In the genomic region with DNA sequence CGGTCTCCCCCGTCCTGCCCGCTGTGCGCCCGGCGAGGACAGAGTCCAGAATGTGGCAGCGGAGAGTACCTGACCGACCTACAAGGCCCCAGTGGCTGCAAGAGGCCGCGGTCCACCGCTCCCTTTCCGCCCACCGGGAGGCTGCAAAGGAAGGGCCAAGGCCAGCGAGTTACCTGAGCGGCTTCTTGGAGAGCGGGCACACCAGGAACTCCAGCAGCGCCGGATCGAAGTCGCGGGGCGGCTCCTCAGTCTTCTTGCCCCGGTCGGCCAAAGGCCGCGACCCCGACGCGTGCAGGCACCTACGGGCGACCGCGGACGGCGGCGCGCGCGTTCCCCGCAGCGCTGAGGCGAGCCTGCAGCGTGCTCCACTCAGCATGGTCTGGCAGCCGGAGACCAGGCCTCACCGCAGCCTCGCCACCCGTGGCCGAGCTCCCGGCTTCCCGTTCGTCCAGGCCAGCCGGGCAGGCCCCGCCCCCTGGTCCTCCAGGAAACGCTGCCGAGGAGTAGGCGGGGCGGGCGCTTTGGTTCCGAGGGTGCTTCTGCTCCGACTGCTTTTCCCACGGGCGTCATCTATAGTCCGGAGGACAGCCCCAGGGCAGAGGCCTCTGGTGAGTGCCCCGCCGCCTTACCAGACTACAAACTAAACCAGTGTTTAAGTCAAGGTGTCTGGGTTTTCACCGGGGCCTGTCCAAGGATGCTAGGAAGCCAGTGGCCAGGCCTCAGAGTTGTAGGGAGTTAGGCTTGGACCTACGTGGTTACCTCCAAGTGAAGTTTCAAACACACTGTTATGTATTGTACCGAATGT, we compare ENCODE assay signal across 1 cellular context.
TF ChIP-seq lines count a peak whose summit lies in the region.

A gene with protein sequence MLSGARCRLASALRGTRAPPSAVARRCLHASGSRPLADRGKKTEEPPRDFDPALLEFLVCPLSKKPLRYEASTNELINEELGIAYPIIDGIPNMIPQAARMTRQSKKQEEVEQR (minus strand): TSS at position 452 of the 805 bp plus-strand sequence. CDS start 76 bp downstream, at position 376.

TF ChIP-seq in K562, 482 proteins besides CTCF, POLR2A, EP300 and RAD21 (continued from another document and continues in another):
- TF ChIP-seq, protein P1, sequence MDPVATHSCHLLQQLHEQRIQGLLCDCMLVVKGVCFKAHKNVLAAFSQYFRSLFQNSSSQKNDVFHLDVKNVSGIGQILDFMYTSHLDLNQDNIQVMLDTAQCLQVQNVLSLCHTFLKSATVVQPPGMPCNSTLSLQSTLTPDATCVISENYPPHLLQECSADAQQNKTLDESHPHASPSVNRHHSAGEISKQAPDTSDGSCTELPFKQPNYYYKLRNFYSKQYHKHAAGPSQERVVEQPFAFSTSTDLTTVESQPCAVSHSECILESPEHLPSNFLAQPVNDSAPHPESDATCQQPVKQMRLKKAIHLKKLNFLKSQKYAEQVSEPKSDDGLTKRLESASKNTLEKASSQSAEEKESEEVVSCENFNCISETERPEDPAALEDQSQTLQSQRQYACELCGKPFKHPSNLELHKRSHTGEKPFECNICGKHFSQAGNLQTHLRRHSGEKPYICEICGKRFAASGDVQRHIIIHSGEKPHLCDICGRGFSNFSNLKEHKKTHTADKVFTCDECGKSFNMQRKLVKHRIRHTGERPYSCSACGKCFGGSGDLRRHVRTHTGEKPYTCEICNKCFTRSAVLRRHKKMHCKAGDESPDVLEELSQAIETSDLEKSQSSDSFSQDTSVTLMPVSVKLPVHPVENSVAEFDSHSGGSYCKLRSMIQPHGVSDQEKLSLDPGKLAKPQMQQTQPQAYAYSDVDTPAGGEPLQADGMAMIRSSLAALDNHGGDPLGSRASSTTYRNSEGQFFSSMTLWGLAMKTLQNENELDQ (CRISPR knock-in tag; IDR thresholded peaks at IDR 0.05; ENCODE audit: borderline replicate concordance): no peak
- no peak for TF ChIP-seq ZNF282 (CRISPR knock-in tag; IDR thresholded peaks at IDR 0.05)
- TF ChIP-seq GATAD2B (IDR thresholded peaks at IDR 0.05; ENCODE audit: borderline replicate concordance): no peak
- TF ChIP-seq, protein P2, sequence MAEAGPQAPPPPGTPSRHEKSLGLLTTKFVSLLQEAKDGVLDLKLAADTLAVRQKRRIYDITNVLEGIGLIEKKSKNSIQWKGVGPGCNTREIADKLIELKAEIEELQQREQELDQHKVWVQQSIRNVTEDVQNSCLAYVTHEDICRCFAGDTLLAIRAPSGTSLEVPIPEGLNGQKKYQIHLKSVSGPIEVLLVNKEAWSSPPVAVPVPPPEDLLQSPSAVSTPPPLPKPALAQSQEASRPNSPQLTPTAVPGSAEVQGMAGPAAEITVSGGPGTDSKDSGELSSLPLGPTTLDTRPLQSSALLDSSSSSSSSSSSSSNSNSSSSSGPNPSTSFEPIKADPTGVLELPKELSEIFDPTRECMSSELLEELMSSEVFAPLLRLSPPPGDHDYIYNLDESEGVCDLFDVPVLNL (CRISPR knock-in tag; IDR thresholded peaks at IDR 0.05; ENCODE audit: low read depth): 0 out of 2 replicates have a peak, but pooled peaks have one; percentile 56
- TF ChIP-seq KLF6 (CRISPR knock-in tag; IDR thresholded peaks at IDR 0.05; ENCODE audit: borderline replicate concordance): no peak; the same call in 1 of the 2 replicates
- TF ChIP-seq HDGF (IDR thresholded peaks at IDR 0.05): no peak
- TF ChIP-seq TCFL5 (CRISPR knock-in tag; conservative IDR thresholded peaks at IDR 0.05): no peak
- no peak for TF ChIP-seq ZNF668 (CRISPR knock-in tag; IDR thresholded peaks at IDR 0.05)
- TF ChIP-seq SRSF7 (optimal IDR thresholded peaks at IDR 0.05; ENCODE audit: low read depth, low read length): no peak
- TF ChIP-seq, protein P3, sequence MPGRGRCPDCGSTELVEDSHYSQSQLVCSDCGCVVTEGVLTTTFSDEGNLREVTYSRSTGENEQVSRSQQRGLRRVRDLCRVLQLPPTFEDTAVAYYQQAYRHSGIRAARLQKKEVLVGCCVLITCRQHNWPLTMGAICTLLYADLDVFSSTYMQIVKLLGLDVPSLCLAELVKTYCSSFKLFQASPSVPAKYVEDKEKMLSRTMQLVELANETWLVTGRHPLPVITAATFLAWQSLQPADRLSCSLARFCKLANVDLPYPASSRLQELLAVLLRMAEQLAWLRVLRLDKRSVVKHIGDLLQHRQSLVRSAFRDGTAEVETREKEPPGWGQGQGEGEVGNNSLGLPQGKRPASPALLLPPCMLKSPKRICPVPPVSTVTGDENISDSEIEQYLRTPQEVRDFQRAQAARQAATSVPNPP (IDR thresholded peaks at IDR 0.05; ENCODE audit: borderline replicate concordance, insufficient read depth, insufficient read length): no peak
- TF ChIP-seq HDAC3 (IDR thresholded peaks at IDR 0.05; ENCODE audit: borderline replicate concordance, partially characterized antibody): no peak
- no peak for TF ChIP-seq FOXM1 (IDR thresholded peaks at IDR 0.05; ENCODE audit: low read depth)
- peak; percentile 83; the same call in 1 of the 2 replicates for TF ChIP-seq FOXM1 (CRISPR knock-in tag; IDR thresholded peaks at IDR 0.05; ENCODE audit: low read depth)
- 0 out of 2 replicates have a peak, but pooled peaks have one; percentile 37 for TF ChIP-seq FOSL1 (tag; conservative IDR thresholded peaks at IDR 0.05)
- TF ChIP-seq ZBTB1 (CRISPR knock-in tag; IDR thresholded peaks at IDR 0.05; ENCODE audit: borderline replicate concordance, low read depth): peak; percentile 81; the same call in 1 of the 2 replicates
- TF ChIP-seq SREBF1 (IDR thresholded peaks at IDR 0.05; ENCODE audit: borderline replicate concordance, low read depth, low read length): no peak
- TF ChIP-seq, protein P4, sequence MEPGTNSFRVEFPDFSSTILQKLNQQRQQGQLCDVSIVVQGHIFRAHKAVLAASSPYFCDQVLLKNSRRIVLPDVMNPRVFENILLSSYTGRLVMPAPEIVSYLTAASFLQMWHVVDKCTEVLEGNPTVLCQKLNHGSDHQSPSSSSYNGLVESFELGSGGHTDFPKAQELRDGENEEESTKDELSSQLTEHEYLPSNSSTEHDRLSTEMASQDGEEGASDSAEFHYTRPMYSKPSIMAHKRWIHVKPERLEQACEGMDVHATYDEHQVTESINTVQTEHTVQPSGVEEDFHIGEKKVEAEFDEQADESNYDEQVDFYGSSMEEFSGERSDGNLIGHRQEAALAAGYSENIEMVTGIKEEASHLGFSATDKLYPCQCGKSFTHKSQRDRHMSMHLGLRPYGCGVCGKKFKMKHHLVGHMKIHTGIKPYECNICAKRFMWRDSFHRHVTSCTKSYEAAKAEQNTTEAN (CRISPR knock-in tag; IDR thresholded peaks at IDR 0.05): no peak
- TF ChIP-seq ZNF324 (CRISPR knock-in tag; IDR thresholded peaks at IDR 0.05): no peak
- peak in 1 of 2 experiments; percentile 56; a peak in 1 of 3 replicates for TF ChIP-seq CBX3 (IDR thresholded peaks at IDR 0.05; ENCODE audit: borderline replicate concordance in 1 of 2, low read length in 2 of 2)
- peak; percentile 27; the same call in 1 of the 2 replicates for TF ChIP-seq SMC3 (conservative IDR thresholded peaks at IDR 0.05; ENCODE audit: insufficient read depth, low read depth, low read length)
- TF ChIP-seq ZSCAN29 (IDR thresholded peaks at IDR 0.05): peak; percentile 18; the same call in 1 of the 2 replicates
- TF ChIP-seq, protein P5, sequence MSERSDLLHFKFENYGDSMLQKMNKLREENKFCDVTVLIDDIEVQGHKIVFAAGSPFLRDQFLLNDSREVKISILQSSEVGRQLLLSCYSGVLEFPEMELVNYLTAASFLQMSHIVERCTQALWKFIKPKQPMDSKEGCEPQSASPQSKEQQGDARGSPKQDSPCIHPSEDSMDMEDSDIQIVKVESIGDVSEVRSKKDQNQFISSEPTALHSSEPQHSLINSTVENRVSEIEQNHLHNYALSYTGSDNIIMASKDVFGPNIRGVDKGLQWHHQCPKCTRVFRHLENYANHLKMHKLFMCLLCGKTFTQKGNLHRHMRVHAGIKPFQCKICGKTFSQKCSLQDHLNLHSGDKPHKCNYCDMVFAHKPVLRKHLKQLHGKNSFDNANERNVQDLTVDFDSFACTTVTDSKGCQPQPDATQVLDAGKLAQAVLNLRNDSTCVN (CRISPR knock-in tag; IDR thresholded peaks at IDR 0.05): 0 out of 2 replicates have a peak, but pooled peaks have one; percentile 4
- TF ChIP-seq ZNF384 (IDR thresholded peaks at IDR 0.05; ENCODE audit: low read depth, low read length): no peak
- peak; percentile 94 for TF ChIP-seq KDM5B (IDR thresholded peaks at IDR 0.05; ENCODE audit: insufficient replicate concordance, low read depth, low read length)
- peak; percentile 45 for TF ChIP-seq C11orf30 (IDR thresholded peaks at IDR 0.05; ENCODE audit: low read depth)
- peak; percentile 75 for TF ChIP-seq FIP1L1 (IDR thresholded peaks at IDR 0.05; ENCODE audit: low read depth, low read length, poor library complexity, severe bottlenecking)
- TF ChIP-seq SP2 (IDR thresholded peaks at IDR 0.05; ENCODE audit: extremely low read depth, low read depth, low read length, poor library complexity, severe bottlenecking): no peak
- 0 out of 2 replicates have a peak, but pooled peaks have one; percentile 1 for TF ChIP-seq ZNF766 (CRISPR knock-in tag; conservative IDR thresholded peaks at IDR 0.05)
- no peak for TF ChIP-seq BACH1 (tag; IDR thresholded peaks at IDR 0.05)
- TF ChIP-seq, protein P6, sequence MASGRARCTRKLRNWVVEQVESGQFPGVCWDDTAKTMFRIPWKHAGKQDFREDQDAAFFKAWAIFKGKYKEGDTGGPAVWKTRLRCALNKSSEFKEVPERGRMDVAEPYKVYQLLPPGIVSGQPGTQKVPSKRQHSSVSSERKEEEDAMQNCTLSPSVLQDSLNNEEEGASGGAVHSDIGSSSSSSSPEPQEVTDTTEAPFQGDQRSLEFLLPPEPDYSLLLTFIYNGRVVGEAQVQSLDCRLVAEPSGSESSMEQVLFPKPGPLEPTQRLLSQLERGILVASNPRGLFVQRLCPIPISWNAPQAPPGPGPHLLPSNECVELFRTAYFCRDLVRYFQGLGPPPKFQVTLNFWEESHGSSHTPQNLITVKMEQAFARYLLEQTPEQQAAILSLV (tag; IDR thresholded peaks at IDR 0.05): no peak
- TF ChIP-seq ZFP30 (CRISPR knock-in tag; IDR thresholded peaks at IDR 0.05; ENCODE audit: borderline replicate concordance): no peak
- TF ChIP-seq, protein P7, sequence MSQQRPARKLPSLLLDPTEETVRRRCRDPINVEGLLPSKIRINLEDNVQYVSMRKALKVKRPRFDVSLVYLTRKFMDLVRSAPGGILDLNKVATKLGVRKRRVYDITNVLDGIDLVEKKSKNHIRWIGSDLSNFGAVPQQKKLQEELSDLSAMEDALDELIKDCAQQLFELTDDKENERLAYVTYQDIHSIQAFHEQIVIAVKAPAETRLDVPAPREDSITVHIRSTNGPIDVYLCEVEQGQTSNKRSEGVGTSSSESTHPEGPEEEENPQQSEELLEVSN (IDR thresholded peaks at IDR 0.05; ENCODE audit: borderline replicate concordance in 1 of 2, extremely low read depth in 1 of 2, insufficient read depth in 1 of 2, insufficient read length in 1 of 2, low read depth in 1 of 2, low read length in 1 of 2, poor library complexity in 1 of 2, severe bottlenecking in 1 of 2): peak; percentile 52 to 68
- TF ChIP-seq, protein P8, sequence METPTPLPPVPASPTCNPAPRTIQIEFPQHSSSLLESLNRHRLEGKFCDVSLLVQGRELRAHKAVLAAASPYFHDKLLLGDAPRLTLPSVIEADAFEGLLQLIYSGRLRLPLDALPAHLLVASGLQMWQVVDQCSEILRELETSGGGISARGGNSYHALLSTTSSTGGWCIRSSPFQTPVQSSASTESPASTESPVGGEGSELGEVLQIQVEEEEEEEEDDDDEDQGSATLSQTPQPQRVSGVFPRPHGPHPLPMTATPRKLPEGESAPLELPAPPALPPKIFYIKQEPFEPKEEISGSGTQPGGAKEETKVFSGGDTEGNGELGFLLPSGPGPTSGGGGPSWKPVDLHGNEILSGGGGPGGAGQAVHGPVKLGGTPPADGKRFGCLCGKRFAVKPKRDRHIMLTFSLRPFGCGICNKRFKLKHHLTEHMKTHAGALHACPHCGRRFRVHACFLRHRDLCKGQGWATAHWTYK (CRISPR knock-in tag; IDR thresholded peaks at IDR 0.05): no peak
- TF ChIP-seq, protein P9, sequence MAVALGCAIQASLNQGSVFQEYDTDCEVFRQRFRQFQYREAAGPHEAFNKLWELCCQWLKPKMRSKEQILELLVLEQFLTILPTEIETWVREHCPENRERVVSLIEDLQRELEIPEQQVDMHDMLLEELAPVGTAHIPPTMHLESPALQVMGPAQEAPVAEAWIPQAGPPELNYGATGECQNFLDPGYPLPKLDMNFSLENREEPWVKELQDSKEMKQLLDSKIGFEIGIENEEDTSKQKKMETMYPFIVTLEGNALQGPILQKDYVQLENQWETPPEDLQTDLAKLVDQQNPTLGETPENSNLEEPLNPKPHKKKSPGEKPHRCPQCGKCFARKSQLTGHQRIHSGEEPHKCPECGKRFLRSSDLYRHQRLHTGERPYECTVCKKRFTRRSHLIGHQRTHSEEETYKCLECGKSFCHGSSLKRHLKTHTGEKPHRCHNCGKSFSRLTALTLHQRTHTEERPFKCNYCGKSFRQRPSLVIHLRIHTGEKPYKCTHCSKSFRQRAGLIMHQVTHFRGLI (CRISPR knock-in tag; IDR thresholded peaks at IDR 0.05): no peak
- no peak for TF ChIP-seq NFXL1 (CRISPR knock-in tag; IDR thresholded peaks at IDR 0.05)
- TF ChIP-seq, protein P10, sequence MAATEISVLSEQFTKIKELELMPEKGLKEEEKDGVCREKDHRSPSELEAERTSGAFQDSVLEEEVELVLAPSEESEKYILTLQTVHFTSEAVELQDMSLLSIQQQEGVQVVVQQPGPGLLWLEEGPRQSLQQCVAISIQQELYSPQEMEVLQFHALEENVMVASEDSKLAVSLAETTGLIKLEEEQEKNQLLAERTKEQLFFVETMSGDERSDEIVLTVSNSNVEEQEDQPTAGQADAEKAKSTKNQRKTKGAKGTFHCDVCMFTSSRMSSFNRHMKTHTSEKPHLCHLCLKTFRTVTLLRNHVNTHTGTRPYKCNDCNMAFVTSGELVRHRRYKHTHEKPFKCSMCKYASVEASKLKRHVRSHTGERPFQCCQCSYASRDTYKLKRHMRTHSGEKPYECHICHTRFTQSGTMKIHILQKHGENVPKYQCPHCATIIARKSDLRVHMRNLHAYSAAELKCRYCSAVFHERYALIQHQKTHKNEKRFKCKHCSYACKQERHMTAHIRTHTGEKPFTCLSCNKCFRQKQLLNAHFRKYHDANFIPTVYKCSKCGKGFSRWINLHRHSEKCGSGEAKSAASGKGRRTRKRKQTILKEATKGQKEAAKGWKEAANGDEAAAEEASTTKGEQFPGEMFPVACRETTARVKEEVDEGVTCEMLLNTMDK (IDR thresholded peaks at IDR 0.05; ENCODE audit: borderline replicate concordance, insufficient read depth, low read depth, low read length, poor library complexity, severe bottlenecking): no peak
- TF ChIP-seq, protein P11, sequence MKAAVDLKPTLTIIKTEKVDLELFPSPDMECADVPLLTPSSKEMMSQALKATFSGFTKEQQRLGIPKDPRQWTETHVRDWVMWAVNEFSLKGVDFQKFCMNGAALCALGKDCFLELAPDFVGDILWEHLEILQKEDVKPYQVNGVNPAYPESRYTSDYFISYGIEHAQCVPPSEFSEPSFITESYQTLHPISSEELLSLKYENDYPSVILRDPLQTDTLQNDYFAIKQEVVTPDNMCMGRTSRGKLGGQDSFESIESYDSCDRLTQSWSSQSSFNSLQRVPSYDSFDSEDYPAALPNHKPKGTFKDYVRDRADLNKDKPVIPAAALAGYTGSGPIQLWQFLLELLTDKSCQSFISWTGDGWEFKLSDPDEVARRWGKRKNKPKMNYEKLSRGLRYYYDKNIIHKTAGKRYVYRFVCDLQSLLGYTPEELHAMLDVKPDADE (conservative IDR thresholded peaks at IDR 0.05; ENCODE audit: control insufficient read depth, low read depth, low read length): peak; percentile 45; the same call in 1 of the 2 replicates
